Comparison of ENCODE assay signal across 20 cellular contexts in genomic region chr9:92894711-92895362, GRCh38. TPM values are rescaled to one million over a fixed set of nuclear protein-coding genes. Genes with fewer than 3 reads are reported as not detected.
DNase-seq lines count a peak whose midpoint lies in the region; ATAC-seq and TF ChIP-seq lines count a peak whose summit lies in the region.
"Had no signal": no experiment of that assay in that cellular context is flagged by ENCODE, and none has a peak within 500 bp of the region (broad histone marks: within the 10 kb centered on the region; RNA-seq: fewer than 3 reads in every experiment).

No MANE protein-coding gene starts in this region.

- peak; percentile 49 for DNase-seq in activated CD4-positive, alpha-beta T cell treated with anti-CD3 and anti-CD28 coated beads, Interleukin-2, amount 10 ng/mL, durations not matched to agents 24 days and 14 days
- DNase-seq in activated CD4-positive, alpha-beta T cell treated with anti-CD3 and anti-CD28 coated beads, Interleukin-2, amount 50 U/mL, for 48 hours = no peak
- peak; percentile 70 for DNase-seq in esophagus muscularis mucosa (ENCODE audit: extremely low spot score)
- DNase-seq in osteocyte (ENCODE audit: extremely low spot score, unreplicated experiment) = peak; percentile 73
- DNase-seq in C1 segment of cervical spinal cord (lab: John Stamatoyannopoulos, UW) = no peak
- DNase-seq: CD4-positive, alpha-beta T cell; CD8-positive, alpha-beta memory T cell; DMS 273 treated with DMSO at 0.1 percent for 48 hours; DMS79; EL; GDM1; HFFc6 had no signal

- no peak overlapping the region for H3K27ac Mint-ChIP-seq in activated CD4-positive, alpha-beta T cell treated with anti-CD3 and anti-CD28 coated beads, Interleukin-2, amount 10 ng/mL, durations not matched to agents 24 days and 14 days
- H3K27ac Mint-ChIP-seq in osteocyte (ENCODE audit: unreplicated experiment) = no peak overlapping the region
- H3K27ac Mint-ChIP-seq: B cell; CD4-positive, alpha-beta T cell; GM23338; HFFc6 had no signal

- no peak overlapping the region for H3K27ac ChIP-seq in esophagus muscularis mucosa (replicated peaks in 1 of 4)
- H3K27ac ChIP-seq: 22Rv1, BLaER1 had no signal

- H3K9me3 Mint-ChIP-seq in activated CD4-positive, alpha-beta T cell treated with anti-CD3 and anti-CD28 coated beads, Interleukin-2, amount 10 ng/mL, durations not matched to agents 24 days and 14 days = peaks cover 5% of the 10 kb centered on the region
- no peaks in the 10 kb centered on the region for H3K9me3 Mint-ChIP-seq in osteocyte (ENCODE audit: unreplicated experiment)
- H3K9me3 Mint-ChIP-seq: GM23338, HFFc6 had no signal

- TF ChIP-seq EP300 in esophagus muscularis mucosa (IDR thresholded peaks at IDR 0.05) = no peak

- no peak for TF ChIP-seq POLR2A in esophagus muscularis mucosa (IDR thresholded peaks at IDR 0.05; ENCODE audit: low read depth)

- H3K27me3 ChIP-seq in esophagus muscularis mucosa = no peaks in the 10 kb centered on the region
- H3K27me3 ChIP-seq: BLaER1 had no signal

- no peak overlapping the region for H3K4me3 ChIP-seq in esophagus muscularis mucosa
- H3K4me3 ChIP-seq: BLaER1, GM12878, GM23338, HAP-1 had no signal

- no peaks in the 10 kb centered on the region for H3K4me1 ChIP-seq in esophagus muscularis mucosa
- H3K4me1 ChIP-seq: BLaER1 had no signal

- no peak for ATAC-seq in GM19023 (IDR thresholded peaks at IDR 0.05; ENCODE audit: unreplicated experiment)
- ATAC-seq: GM12878, GM23338 had no signal

- H3K9me3 ChIP-seq in esophagus muscularis mucosa = no peaks in the 10 kb centered on the region
- H3K9me3 ChIP-seq: BLaER1, HAP-1 had no signal

- 71% methylated on average over 2 of the region's 6 CpGs for WGBS in esophagus muscularis mucosa

- TF ChIP-seq CTCF in esophagus muscularis mucosa (IDR thresholded peaks at IDR 0.05) (no peak), osteocyte (IDR thresholded peaks at IDR 0.05) (no peak)

- H3K4me1 Mint-ChIP-seq in activated CD4-positive, alpha-beta T cell treated with anti-CD3 and anti-CD28 coated beads, Interleukin-2, amount 10 ng/mL, durations not matched to agents 24 days and 14 days = peaks cover 14% of the 10 kb centered on the region
- no peaks in the 10 kb centered on the region for H3K4me1 Mint-ChIP-seq in osteocyte (ENCODE audit: unreplicated experiment)
- H3K4me1 Mint-ChIP-seq: B cell, CD14-positive monocyte had no signal

- no peak overlapping the region for H3K4me3 Mint-ChIP-seq in activated CD4-positive, alpha-beta T cell treated with anti-CD3 and anti-CD28 coated beads, Interleukin-2, amount 10 ng/mL, durations not matched to agents 24 days and 14 days
- no peak overlapping the region for H3K4me3 Mint-ChIP-seq in osteocyte (ENCODE audit: unreplicated experiment)
- H3K4me3 Mint-ChIP-seq: B cell; CD14-positive monocyte; CD4-positive, alpha-beta T cell; CD8-positive, alpha-beta memory T cell; GM23338; HFFc6 had no signal

- no peaks in the 10 kb centered on the region for H3K36me3 Mint-ChIP-seq in activated CD4-positive, alpha-beta T cell treated with anti-CD3 and anti-CD28 coated beads, Interleukin-2, amount 10 ng/mL, durations not matched to agents 24 days and 14 days (ENCODE audit: low read depth)
- no peaks in the 10 kb centered on the region for H3K36me3 Mint-ChIP-seq in osteocyte (ENCODE audit: unreplicated experiment)
- H3K36me3 Mint-ChIP-seq: CD14-positive monocyte; CD8-positive, alpha-beta memory T cell had no signal

- no peaks in the 10 kb centered on the region for H3K36me3 ChIP-seq in esophagus muscularis mucosa
- H3K36me3 ChIP-seq: BLaER1, HAP-1 had no signal

- intact Hi-C loops in activated CD4-positive, alpha-beta T cell treated with anti-CD3 and anti-CD28 coated beads, Interleukin-2, amount 10 ng/mL, durations not matched to agents 24 days and 14 days (cut with micrococcal nuclease) = no loop called here
- intact Hi-C loops in esophagus muscularis mucosa (cut with DNase I) = no loop called here

- peaks cover 6% of the 10 kb centered on the region for H3K27me3 Mint-ChIP-seq in activated CD4-positive, alpha-beta T cell treated with anti-CD3 and anti-CD28 coated beads, Interleukin-2, amount 10 ng/mL, durations not matched to agents 24 days and 14 days
- H3K27me3 Mint-ChIP-seq in osteocyte (ENCODE audit: unreplicated experiment) = peaks cover 32% of the 10 kb centered on the region
- H3K27me3 Mint-ChIP-seq: CD4-positive, alpha-beta T cell; CD8-positive, alpha-beta memory T cell had no signal

RNA-seq across cellular contexts. Expression of gene ZNF484, which starts 17.0 kb away (rescaled TPM):
- total RNA-seq in activated CD4-positive, alpha-beta T cell treated with anti-CD3 and anti-CD28 coated beads, Interleukin-2, amount 10 ng/mL, durations not matched to agents 24 days and 14 days = 7.3 and 7.7 TPM in 2 replicates
- total RNA-seq in esophagus muscularis mucosa (10 to 100 TPM in 1 of 4 donors, 1 to 10 TPM in 3; 8.9 to 11.4 (median 9.9) TPM), osteocyte (9.5 and 11.5 TPM in 2 replicates)

RNA-seq across cellular contexts. Expression of gene FGD3, which starts 52.5 kb away (rescaled TPM):
- total RNA-seq in activated CD4-positive, alpha-beta T cell treated with anti-CD3 and anti-CD28 coated beads, Interleukin-2, amount 10 ng/mL, durations not matched to agents 24 days and 14 days = 39.5 and 39.7 TPM in 2 replicates
- total RNA-seq in esophagus muscularis mucosa = 1 to 10 TPM; 4.3 to 5.1 (median 4.9) TPM
- not detected in 2 replicates for total RNA-seq in osteocyte
- total RNA-seq: HFFc6 had no signal

Comparison
In these comparisons a context has a peak if more than half of its experiments do, and no peak if none do; other contexts are left out.
1. DNase-seq: peak in activated CD4-positive, alpha-beta T cell treated with anti-CD3 and anti-CD28 coated beads, Interleukin-2, amount 10 ng/mL, durations not matched to agents 24 days and 14 days (single experiment), esophagus muscularis mucosa (single experiment) and osteocyte (single experiment); none in activated CD4-positive, alpha-beta T cell treated with anti-CD3 and anti-CD28 coated beads, Interleukin-2, amount 50 U/mL, for 48 hours (0 of 2) and C1 segment of cervical spinal cord (0 of 14).